In the genomic region with DNA sequence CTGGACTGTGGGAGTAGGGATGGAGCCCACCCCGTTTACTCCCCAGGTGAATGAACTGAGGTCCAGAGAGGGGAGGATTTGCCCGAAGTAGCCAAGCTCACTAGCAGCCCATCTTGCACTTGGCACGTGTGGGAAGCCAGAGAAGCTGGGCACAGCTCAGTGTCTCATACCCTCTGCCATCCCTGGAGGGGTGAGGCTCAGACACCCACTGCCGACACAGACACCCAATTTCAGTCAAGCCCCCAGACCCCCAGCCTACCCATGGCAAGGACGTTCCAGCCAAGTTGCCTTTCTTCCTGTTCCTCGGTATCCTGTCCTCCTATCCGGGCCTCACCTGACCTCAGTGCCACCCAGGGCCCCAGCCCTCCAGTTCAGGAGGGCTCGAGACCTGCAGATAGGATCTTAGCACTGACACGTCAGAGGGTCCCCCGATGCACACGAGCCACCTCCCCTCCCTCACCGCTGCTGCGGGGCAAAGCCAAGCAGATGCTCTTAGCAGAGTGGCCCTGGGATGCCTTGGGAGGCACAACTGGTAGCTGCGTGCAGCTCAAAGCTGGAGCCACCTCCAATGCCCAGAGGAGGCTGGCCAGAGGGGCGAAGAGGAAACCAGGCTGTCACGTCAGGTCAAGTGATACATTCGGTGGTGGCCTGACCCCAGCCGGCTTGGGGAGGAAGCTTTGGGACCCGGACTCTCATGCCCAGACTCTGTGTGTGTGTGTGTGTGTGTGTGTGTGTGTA, we compare ENCODE assay signal across 14 cellular contexts.
A peak's percentile ranks its signal among the peaks of the same experiment; 100 is the strongest.
DNase-seq lines count a peak whose midpoint lies in the region; ATAC-seq and TF ChIP-seq lines count a peak whose summit lies in the region.
"Had no signal": no experiment of that assay in that cellular context is flagged by ENCODE, and none has a peak within 500 bp of the region (broad histone marks: within the 10 kb centered on the region; RNA-seq: fewer than 3 reads in every experiment).

No MANE protein-coding gene starts in this region.

- H3K4me1 ChIP-seq in esophagus muscularis mucosa, result peaks cover 15 to 30% (median 26%) of the 10 kb centered on the region in 4 donors

- intact Hi-C loops in esophagus muscularis mucosa (cut with DNase I), result no loop called here

- no peaks in the 10 kb centered on the region for H3K27me3 ChIP-seq in esophagus muscularis mucosa

- H3K27ac ChIP-seq in esophagus muscularis mucosa (replicated peaks in 1 of 4), result no peak overlapping the region
- H3K27ac ChIP-seq: GM23248 had no signal

- peaks cover 62% of the 10 kb centered on the region for H3K4me1 Mint-ChIP-seq in stimulated activated naive CD8-positive, alpha-beta T cell treated with anti-CD3 and anti-CD28 coated beads, Interleukin-15, Interleukin-2, amounts not matched to agents 100 ng/mL and 50 ng/mL, for 24 hours (ENCODE audit: low read depth)
- H3K4me1 Mint-ChIP-seq in brain (peaks cover 69% of the 10 kb centered on the region), naive B cell (peaks cover 39 to 71% (median 58%) of the 10 kb centered on the region in 3 donors)

- 89% methylated on average over 12 of the region's 19 CpGs for WGBS in esophagus muscularis mucosa

- ATAC-seq in stimulated activated naive CD8-positive, alpha-beta T cell treated with anti-CD3 and anti-CD28 coated beads, Interleukin-15, Interleukin-2, amounts not matched to agents 100 U/mL and 50 U/mL, for 24 hours, result no peak
- ATAC-seq in naive B cell (ENCODE audit: low read depth in 2 of 2) (no peak), GM19328 (IDR thresholded peaks at IDR 0.05; ENCODE audit: unreplicated experiment) (no peak)
- ATAC-seq: CD8-positive, alpha-beta T cell had no signal

- no peaks in the 10 kb centered on the region for H3K9me3 Mint-ChIP-seq in stimulated activated naive CD8-positive, alpha-beta T cell treated with anti-CD3 and anti-CD28 coated beads, Interleukin-15, Interleukin-2, amounts not matched to agents 100 ng/mL and 50 ng/mL, for 24 hours
- H3K9me3 Mint-ChIP-seq in brain (peaks cover 0 to 12% (median 3%) of the 10 kb centered on the region in 5 experiments), naive B cell (no peaks in the 10 kb centered on the region)
- H3K9me3 Mint-ChIP-seq: CD8-positive, alpha-beta T cell had no signal

- peak overlapping the region; percentile 26 for H3K27ac Mint-ChIP-seq in stimulated activated naive CD8-positive, alpha-beta T cell treated with anti-CD3 and anti-CD28 coated beads, Interleukin-15, Interleukin-2, amounts not matched to agents 100 ng/mL and 50 ng/mL, for 24 hours
- H3K27ac Mint-ChIP-seq in brain (peak overlapping the region in 3 of 5 experiments; percentile 31 to 33 (median 33)), naive B cell (peak overlapping the region in 5 of 6 donors; percentile 94 to 100 (median 98))
- H3K27ac Mint-ChIP-seq: CD8-positive, alpha-beta T cell had no signal

- no peak overlapping the region for H3K4me3 Mint-ChIP-seq in stimulated activated naive CD8-positive, alpha-beta T cell treated with anti-CD3 and anti-CD28 coated beads, Interleukin-15, Interleukin-2, amounts not matched to agents 100 ng/mL and 50 ng/mL, for 24 hours
- H3K4me3 Mint-ChIP-seq in brain (no peak overlapping the region), naive B cell (peak overlapping the region in 5 of 8 donors; percentile 18 to 72 (median 32))

- no peak overlapping the region for H3K4me3 ChIP-seq in esophagus muscularis mucosa
- H3K4me3 ChIP-seq: GM23248 had no signal

- no peaks in the 10 kb centered on the region for H3K36me3 Mint-ChIP-seq in stimulated activated naive CD8-positive, alpha-beta T cell treated with anti-CD3 and anti-CD28 coated beads, Interleukin-15, Interleukin-2, amounts not matched to agents 100 ng/mL and 50 ng/mL, for 24 hours (ENCODE audit: low read depth)
- H3K36me3 Mint-ChIP-seq in brain (no peaks in the 10 kb centered on the region), naive B cell (no peaks in the 10 kb centered on the region)
- H3K36me3 Mint-ChIP-seq: CD8-positive, alpha-beta T cell had no signal

- H3K27me3 Mint-ChIP-seq in stimulated activated naive CD8-positive, alpha-beta T cell treated with anti-CD3 and anti-CD28 coated beads, Interleukin-15, Interleukin-2, amounts not matched to agents 100 ng/mL and 50 ng/mL, for 24 hours, result no peaks in the 10 kb centered on the region
- H3K27me3 Mint-ChIP-seq in brain (peaks cover 2% of the 10 kb centered on the region), naive B cell (peaks cover 9 to 20% (median 15%) of the 10 kb centered on the region in 3 donors)

- no peaks in the 10 kb centered on the region for H3K36me3 ChIP-seq in esophagus muscularis mucosa

- DNase-seq in stimulated activated naive CD8-positive, alpha-beta T cell treated with anti-CD3 and anti-CD28 coated beads, Interleukin-15, Interleukin-2, amounts not matched to agents 100 U/mL and 50 U/mL, for 24 hours, result no peak
- no peak for DNase-seq in naive B cell
- no peak for DNase-seq in erythroblast (lab: John Stamatoyannopoulos, UW)
- no peak for DNase-seq in esophagus muscularis mucosa (ENCODE audit: extremely low spot score)
- no peak for DNase-seq in OCI-M1 (lab: John Stamatoyannopoulos, UW)
- DNase-seq: CD8-positive, alpha-beta T cell; GDM1; GM23248; NCI-H446 treated with DMSO at 0.1 percent for 48 hours; NCI-H774; SHP77 treated with DMSO at 0.1 percent for 48 hours had no signal

- no peak for TF ChIP-seq POLR2A in erythroblast (IDR thresholded peaks at IDR 0.05; ENCODE audit: low read length)
- TF ChIP-seq POLR2A in esophagus muscularis mucosa (IDR thresholded peaks at IDR 0.05; ENCODE audit: low read depth), result no peak

- TF ChIP-seq CTCF in brain (conservative IDR thresholded peaks at IDR 0.05) (no peak), esophagus muscularis mucosa (IDR thresholded peaks at IDR 0.05) (no peak)

- no peak for TF ChIP-seq EP300 in esophagus muscularis mucosa (IDR thresholded peaks at IDR 0.05)

- no peaks in the 10 kb centered on the region for H3K9me3 ChIP-seq in esophagus muscularis mucosa

Comparison
In these comparisons a context has a peak if more than half of its experiments do, and no peak if none do; other contexts are left out.
1. H3K27ac Mint-ChIP-seq: peak in every context shown above with its lines; median percentile 98 in naive B cell; 33 in brain; 26 in stimulated activated naive CD8-positive, alpha-beta T cell treated with anti-CD3 and anti-CD28 coated beads, Interleukin-15, Interleukin-2, amounts not matched to agents 100 ng/mL and 50 ng/mL, for 24 hours.
2. H3K4me3 Mint-ChIP-seq: peak in naive B cell (5 of 8); none in stimulated activated naive CD8-positive, alpha-beta T cell treated with anti-CD3 and anti-CD28 coated beads, Interleukin-15, Interleukin-2, amounts not matched to agents 100 ng/mL and 50 ng/mL, for 24 hours (single experiment) and brain (0 of 5).